ENCODE assay signal across 8 cellular contexts in the genomic region with DNA sequence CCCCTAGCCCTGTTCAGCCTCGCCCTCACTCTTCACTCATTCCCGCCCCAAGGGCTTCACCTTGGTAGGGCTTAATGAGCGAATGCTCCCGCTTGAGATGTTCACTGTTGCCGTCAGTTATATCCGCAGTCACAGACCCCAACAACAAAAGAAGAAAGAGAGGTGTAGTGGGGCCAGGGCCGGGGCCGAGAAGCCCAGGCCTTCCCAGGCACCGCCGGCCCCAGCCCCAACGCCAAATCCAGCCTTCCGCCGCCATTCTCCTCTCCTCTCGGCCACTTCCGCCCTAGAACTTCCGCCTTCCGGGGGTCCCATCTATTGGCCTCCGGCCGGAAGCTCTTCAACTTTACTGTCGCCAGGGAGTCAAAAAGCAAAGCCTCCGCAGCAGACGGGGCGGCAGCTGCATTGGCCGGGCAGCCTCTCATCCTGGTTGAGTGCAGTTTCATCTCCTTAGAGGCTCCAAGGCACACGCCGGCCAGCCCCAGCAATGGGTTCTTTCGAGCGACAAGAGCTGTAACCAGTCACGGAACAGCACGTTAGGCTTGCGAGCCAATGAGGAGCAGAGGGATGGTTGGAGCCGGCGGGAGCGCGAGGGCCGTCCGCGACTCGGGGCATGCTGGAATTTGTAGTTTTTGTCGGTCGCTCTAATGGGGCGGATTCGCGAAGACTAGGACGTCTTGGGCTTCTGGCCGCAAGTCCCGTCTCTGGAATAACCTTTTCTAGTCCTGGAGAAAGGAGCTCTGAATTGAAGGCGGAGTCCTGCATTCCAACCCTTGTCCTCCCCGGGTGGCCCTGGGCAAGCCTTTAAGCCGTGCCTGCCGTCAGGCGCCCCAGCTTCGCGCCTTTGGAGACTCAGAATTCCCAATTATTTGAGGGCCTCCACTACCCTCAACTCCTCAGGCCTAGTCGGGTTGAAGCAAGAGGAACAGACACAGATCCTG. TPM values are rescaled to one million over a fixed set of nuclear protein-coding genes. Genes with fewer than 3 reads are reported as not detected.
DNase-seq lines count a peak whose midpoint lies in the region; ATAC-seq and TF ChIP-seq lines count a peak whose summit lies in the region.

LMAN2 (minus strand) TSS at position 277 of the 938 bp plus-strand sequence; CDS start at position 256, 21 bp downstream.

- H4K20me1 ChIP-seq in mammary epithelial cell (ENCODE audit: insufficient read depth, low read length): no peaks in the 10 kb centered on the region

- H3K27ac ChIP-seq in ACC112 (ENCODE audit: low read depth, low read length) (peak within 1 kb of the TSS; percentile 86), WERI-Rb-1 (peak within 1 kb of the TSS; percentile 86), mammary epithelial cell (ENCODE audit: insufficient read depth, low read depth, low read length) (peak within 1 kb of the TSS; percentile 88)

- ATAC-seq in GM18870 (IDR thresholded peaks at IDR 0.05; ENCODE audit: unreplicated experiment) (peak; percentile 89), HG03139 (IDR thresholded peaks at IDR 0.05; ENCODE audit: unreplicated experiment) (peak; percentile 87)

- dilution Hi-C loops in mammary epithelial cell (cut with HindIII; ENCODE audit: low sequenced_read_pairs): no loop called here

- TF ChIP-seq CTCF in WERI-Rb-1 (IDR thresholded peaks at IDR 0.05; ENCODE audit: low read depth, low read length): no peak
- TF ChIP-seq CTCF in mammary epithelial cell (conservative IDR thresholded peaks at IDR 0.05 in 1 of 2, IDR thresholded peaks at IDR 0.05 in 1 of 2; ENCODE audit: extremely low read depth in 1 of 2, insufficient read depth in 1 of 2, low read depth in 1 of 2, low read length in 2 of 2): no peak

- peak; percentile 93 for DNase-seq in NCI-H2227 (lab: John Stamatoyannopoulos, UW; ENCODE audit: unreplicated experiment)
- DNase-seq in WERI-Rb-1: peak; percentile 84
- DNase-seq in mammary epithelial cell: peak; percentile 97
- DNase-seq in iPS-NIHi7 (ENCODE audit: extremely low spot score): peak; percentile 95
- DNase-seq in smooth muscle cell of the brain vasculature (ENCODE audit: low read depth, low spot score): peak; percentile 89

- H3K27me3 ChIP-seq in ACC112 (ENCODE audit: insufficient read depth, low read length) (no peaks in the 10 kb centered on the region), WERI-Rb-1 (ENCODE audit: insufficient read depth, low read depth, severe bottlenecking) (no peaks in the 10 kb centered on the region), mammary epithelial cell (ENCODE audit: insufficient read depth, low read length) (no peaks in the 10 kb centered on the region)

- 12% methylated on average over 40 of the region's 55 CpGs for WGBS in mammary epithelial cell (ENCODE audit: low coverage, missing lambda C conversion rate)

- H2AFZ ChIP-seq in ACC112 (ENCODE audit: low read length, unreplicated experiment) (peak within 1 kb of the TSS; percentile 95), mammary epithelial cell (ENCODE audit: low read depth, low read length) (peak within 1 kb of the TSS; percentile 91)

- BruUV-seq in mammary epithelial cell (replicated peaks; lab: Mats Ljungman, UMichigan): no TSS peak

- in situ Hi-C loops in mammary epithelial cell (cut with MboI; ENCODE audit: low sequenced_read_pairs in 2 of 2): no loop called here

- peak within 1 kb of the TSS; percentile 90 for H3K4me2 ChIP-seq in mammary epithelial cell (ENCODE audit: insufficient read depth, low read depth, low read length)

- CTCF ChIA-PET in mammary epithelial cell (lab: Charles Lee; ENCODE audit: low non-redundant PET): interaction anchor here (0.6 kb wide), 1 partner anchor 265 kb away, joined by 12 read pairs; the partner anchor contains the start of gene FGFR4

- H3K4me3 ChIP-seq in ACC112 (ENCODE audit: low read depth, low read length) (peak within 1 kb of the TSS; percentile 98), WERI-Rb-1 (ENCODE audit: low read depth, low read length) (peak within 1 kb of the TSS; percentile 93), mammary epithelial cell (replicated peaks in 1 of 3; ENCODE audit: insufficient read depth in 1 of 3, low read depth in 2 of 3, low read length in 3 of 3) (peak within 1 kb of the TSS; percentile 58 to 86 (median 74))

- H3K36me3 ChIP-seq in ACC112 (ENCODE audit: insufficient read depth, low read length) (peaks cover 4% of the 10 kb centered on the region; the same call in 1 of the 2 replicates), WERI-Rb-1 (no peaks in the 10 kb centered on the region; the same call in 1 of the 2 replicates), mammary epithelial cell (ENCODE audit: insufficient read depth, low read length) (peaks cover 4% of the 10 kb centered on the region)

- intact Hi-C loops in mammary epithelial cell (cut with micrococcal nuclease): loop anchor here (1.0 to 5.0 kb wide), 3 partner anchors 34 to 105 kb away; no protein-coding TSS in a partner anchor

- H3K4me1 ChIP-seq in ACC112 (ENCODE audit: control insufficient read depth, insufficient read depth, low read length, unreplicated experiment): peaks cover 15% of the 10 kb centered on the region
- peaks cover 19% of the 10 kb centered on the region for H3K4me1 ChIP-seq in mammary epithelial cell (ENCODE audit: insufficient read depth, low read length)

- peak within 1 kb of the TSS; percentile 81 for H3K9ac ChIP-seq in mammary epithelial cell (ENCODE audit: insufficient read depth, low read length)

- H3K79me2 ChIP-seq in ACC112 (ENCODE audit: control insufficient read depth, insufficient read depth, low read length, unreplicated experiment): peaks cover 44% of the 10 kb centered on the region
- H3K79me2 ChIP-seq in mammary epithelial cell (ENCODE audit: insufficient read depth, low read length): peaks cover 45% of the 10 kb centered on the region

- H3K9me3 ChIP-seq in WERI-Rb-1 (ENCODE audit: severe bottlenecking) (no peaks in the 10 kb centered on the region), mammary epithelial cell (replicated peaks; ENCODE audit: insufficient read depth, low read length) (no peaks in the 10 kb centered on the region)

RNA-seq across cellular contexts. Expression of gene LMAN2, which starts in this region (rescaled TPM):
- 100 to 1,000 TPM; 114 to 201 TPM for total RNA-seq in mammary epithelial cell
- polyA plus RNA-seq in mammary epithelial cell: 222 TPM
- 285 TPM for polyA minus RNA-seq in mammary epithelial cell

Comparison
In these comparisons a context has a peak if more than half of its experiments do, and no peak if none do; other contexts are left out.
1. Peak in every context shown above with its lines: DNase-seq, ATAC-seq, H3K4me3 ChIP-seq and H3K27ac ChIP-seq.